Comparison of ENCODE assay signal across 8 cellular contexts in genomic region chr20:44210422-44211176, GRCh38. TPM values are rescaled to one million over a fixed set of nuclear protein-coding genes. Genes with fewer than 3 reads are reported as not detected.
A peak's percentile ranks its signal among the peaks of the same experiment; 100 is the strongest.
DNase-seq lines count a peak whose midpoint lies in the region; ATAC-seq and TF ChIP-seq lines count a peak whose summit lies in the region.

Gene OSER1, minus strand, starts transcription at chr20:44210771. Its CDS starts 3,814 bp downstream, at chr20:44206957.

- H3K9me3 Mint-ChIP-seq in activated CD4-positive, alpha-beta T cell treated with anti-CD3 and anti-CD28 coated beads, Interleukin-2, amount 10 ng/mL, durations not matched to agents 24 days and 14 days, result no peaks in the 10 kb centered on the region

- H3K4me3 ChIP-seq in BJ (ENCODE audit: low read depth, low read length) (peak within 1 kb of the TSS; percentile 86), coronary artery (peak within 1 kb of the TSS; percentile 85)

- TF ChIP-seq CTCF in BJ (IDR thresholded peaks at IDR 0.05; ENCODE audit: insufficient read depth, low read depth, low read length) (no peak), coronary artery (IDR thresholded peaks at IDR 0.05) (no peak)

- DNase-seq in BJ (ENCODE audit: low read depth) (peak; percentile 75), NCI-H526 treated with DMSO at 0.1 percent for 48 hours (lab: John Stamatoyannopoulos, UW) (peak; percentile 98), coronary artery (ENCODE audit: low spot score) (peak; percentile 99), left kidney (ENCODE audit: low read depth, low spot score) (peak; percentile 99)
- DNase-seq in activated CD4-positive, alpha-beta T cell treated with anti-CD3 and anti-CD28 coated beads, Interleukin-2, amount 10 ng/mL, durations not matched to agents 24 days and 14 days, result peak; percentile 100
- peak; percentile 96 to 98 for DNase-seq in stimulated activated CD4-positive, alpha-beta T cell treated with anti-CD3 and anti-CD28 coated beads, Interleukin-2, amount 100 ng/mL, for 24 hours

- peaks cover 52% of the 10 kb centered on the region for H3K4me1 Mint-ChIP-seq in activated CD4-positive, alpha-beta T cell treated with anti-CD3 and anti-CD28 coated beads, Interleukin-2, amount 10 ng/mL, durations not matched to agents 24 days and 14 days

- H3K27ac Mint-ChIP-seq in activated CD4-positive, alpha-beta T cell treated with anti-CD3 and anti-CD28 coated beads, Interleukin-2, amount 10 ng/mL, durations not matched to agents 24 days and 14 days, result peak within 1 kb of the TSS; percentile 91

- H3K27ac ChIP-seq in coronary artery, result peak within 1 kb of the TSS; percentile 96

- H3K27me3 Mint-ChIP-seq in activated CD4-positive, alpha-beta T cell treated with anti-CD3 and anti-CD28 coated beads, Interleukin-2, amount 10 ng/mL, durations not matched to agents 24 days and 14 days, result peaks cover 2% of the 10 kb centered on the region

- no peaks in the 10 kb centered on the region for H3K27me3 ChIP-seq in BJ (ENCODE audit: control insufficient read depth, insufficient read depth, low read length)

- H3K4me3 Mint-ChIP-seq in activated CD4-positive, alpha-beta T cell treated with anti-CD3 and anti-CD28 coated beads, Interleukin-2, amount 10 ng/mL, durations not matched to agents 24 days and 14 days, result peak within 1 kb of the TSS; percentile 94

- intact Hi-C loops in activated CD4-positive, alpha-beta T cell treated with anti-CD3 and anti-CD28 coated beads, Interleukin-2, amount 10 ng/mL, durations not matched to agents 24 days and 14 days (cut with micrococcal nuclease), result loop anchor here (1.0 to 10.0 kb wide), 7 partner anchors 11 to 753 kb away; partner anchors contain the start of genes FITM2, SERINC3, SRSF6 and TTPAL

- H3K36me3 Mint-ChIP-seq in activated CD4-positive, alpha-beta T cell treated with anti-CD3 and anti-CD28 coated beads, Interleukin-2, amount 10 ng/mL, durations not matched to agents 24 days and 14 days (ENCODE audit: low read depth), result peaks cover 10% of the 10 kb centered on the region

- CTCF ChIA-PET in BJ (lab: Yijun Ruan, JAX), result interaction anchor here (1.8 kb wide), 1 partner anchor 94 kb away, joined by 5 read pairs; no protein-coding TSS in a partner anchor

- peak; percentile 93 for ATAC-seq in GM19324 (IDR thresholded peaks at IDR 0.05; ENCODE audit: low FRiP score, unreplicated experiment)
- peak; percentile 68 for ATAC-seq in HG03469 (IDR thresholded peaks at IDR 0.05; ENCODE audit: unreplicated experiment)

- POLR2A ChIA-PET in BJ (lab: Charles Lee), result no interaction called here

- H3K36me3 ChIP-seq in BJ (ENCODE audit: control insufficient read depth, insufficient read depth, low read length), result peaks cover 1% of the 10 kb centered on the region; the same call in 1 of the 2 replicates

RNA-seq across cellular contexts. Expression of gene OSER1, which starts in this region (rescaled TPM):
- polyA plus RNA-seq in BJ (2011; rRNA removed), result 50.2 and 55.5 TPM in 2 replicates
- 19.8 and 31.8 TPM in 2 replicates for polyA minus RNA-seq in BJ (2011; rRNA and poly(A)+ RNA removed)
- total RNA-seq in activated CD4-positive, alpha-beta T cell treated with anti-CD3 and anti-CD28 coated beads, Interleukin-2, amount 10 ng/mL, durations not matched to agents 24 days and 14 days, result 22.7 and 23.6 TPM in 2 replicates

Comparison
In these comparisons a context has a peak if more than half of its experiments do, and no peak if none do; other contexts are left out.
1. Peak in every context shown above with its lines: DNase-seq, ATAC-seq, H3K4me3 ChIP-seq and H3K27ac ChIP-seq.